ENCODE assay signal across 11 cellular contexts in genomic region chr17:74478369-74479100, GRCh38. TPM values are rescaled to one million over a fixed set of nuclear protein-coding genes. Genes with fewer than 3 reads are reported as not detected.
DNase-seq lines count a peak whose midpoint lies in the region; ATAC-seq lines count a peak whose summit lies in the region.
"Had no signal": no experiment of that assay in that cellular context is flagged by ENCODE, and none has a peak within 500 bp of the region (broad histone marks: within the 10 kb centered on the region; RNA-seq: fewer than 3 reads in every experiment).

No MANE protein-coding gene starts in this region.

- peak; percentile 65 to 71 for ATAC-seq in activated T-cell treated with anti-CD3 and anti-CD28 coated beads, Interleukin-2, amount 50 U/mL, for 4 hours
- ATAC-seq in naive B cell (ENCODE audit: low read depth in 2 of 2) (peak; percentile 71 to 76), HG02970 (IDR thresholded peaks at IDR 0.05; ENCODE audit: low FRiP score, unreplicated experiment) (no peak), HG03342 (IDR thresholded peaks at IDR 0.05; ENCODE audit: unreplicated experiment) (no peak)
- ATAC-seq: GM23338 had no signal

- H3K4me3 Mint-ChIP-seq in activated T-cell treated with anti-CD3 and anti-CD28 coated beads, Interleukin-2, amount 50 U/mL, for 4 hours, result no peak overlapping the region
- peak overlapping the region in 1 of 8 donors; percentile 63 for H3K4me3 Mint-ChIP-seq in naive B cell
- H3K4me3 Mint-ChIP-seq: GM23338 had no signal

- peaks cover 43% of the 10 kb centered on the region for H3K36me3 ChIP-seq in KOPT-K1 (ENCODE audit: insufficient read depth, low read length)
- H3K36me3 ChIP-seq: MG63 had no signal

- peaks cover 54% of the 10 kb centered on the region for H3K4me1 Mint-ChIP-seq in activated T-cell treated with anti-CD3 and anti-CD28 coated beads, Interleukin-2, amount 50 U/mL, for 4 hours (ENCODE audit: low read depth)
- peaks cover 16 to 26% (median 22%) of the 10 kb centered on the region in 3 donors for H3K4me1 Mint-ChIP-seq in naive B cell

- peaks cover 24% of the 10 kb centered on the region for H3K9me3 ChIP-seq in KOPT-K1 (ENCODE audit: insufficient read depth, low read length, poor library complexity, severe bottlenecking)
- H3K9me3 ChIP-seq: MG63 had no signal

- DNase-seq in Daoy (ENCODE audit: low read depth) (peak; percentile 43), naive B cell (peak; percentile 25), NCI-H524 (lab: John Stamatoyannopoulos, UW) (no peak), NCI-H82 (lab: John Stamatoyannopoulos, UW) (no peak)
- no peak for DNase-seq in activated T-cell treated with anti-CD3 and anti-CD28 coated beads, Interleukin-2, amount 50 U/mL, for 4 hours
- DNase-seq: MG63 had no signal

- peaks cover 10% of the 10 kb centered on the region for H3K9me3 Mint-ChIP-seq in activated T-cell treated with anti-CD3 and anti-CD28 coated beads, Interleukin-2, amount 50 U/mL, for 4 hours
- H3K9me3 Mint-ChIP-seq in naive B cell, result peaks cover 4 to 20% (median 16%) of the 10 kb centered on the region in 7 donors

- H3K36me3 Mint-ChIP-seq in activated T-cell treated with anti-CD3 and anti-CD28 coated beads, Interleukin-2, amount 50 U/mL, for 4 hours (ENCODE audit: insufficient read depth), result peaks cover 23% of the 10 kb centered on the region
- peaks cover 5 to 21% of the 10 kb centered on the region in 2 donors for H3K36me3 Mint-ChIP-seq in naive B cell

- H3K27ac Mint-ChIP-seq in naive B cell, result peak overlapping the region in 4 of 6 donors; percentile 7 to 76 (median 30)
- H3K27ac Mint-ChIP-seq: GM23338 had no signal

- no peaks in the 10 kb centered on the region for H3K27me3 Mint-ChIP-seq in activated T-cell treated with anti-CD3 and anti-CD28 coated beads, Interleukin-2, amount 50 U/mL, for 4 hours (ENCODE audit: low read depth)
- H3K27me3 Mint-ChIP-seq in naive B cell, result no peaks in the 10 kb centered on the region

- peak overlapping the region; percentile 75 for H3K27ac ChIP-seq in KOPT-K1 (ENCODE audit: low read depth, low read length, poor library complexity, severe bottlenecking)

RNA-seq across cellular contexts. Expression of gene CD300A, which starts 12.1 kb away (rescaled TPM):
- total RNA-seq in Daoy (2014; rRNA removed; shearing (Covaris generic)), result not detected in 2 replicates
- 1 to 10 TPM; 1.3 to 2.6 (median 2.1) TPM for total RNA-seq in activated T-cell treated with anti-CD3 and anti-CD28 coated beads, Interleukin-2, amount 50 U/mL, for 4 hours
- 1 to 10 TPM in 5 of 6 donors, not detected in 1; 1.2 to 2.3 (median 1.6) TPM for polyA plus RNA-seq in naive B cell (ENCODE audit: low read depth in 6 of 6)

RNA-seq across cellular contexts. Expression of gene GPRC5C, which starts 46.6 kb away (rescaled TPM):
- 39.3 and 53.5 TPM in 2 replicates for total RNA-seq in Daoy (2014; rRNA removed; shearing (Covaris generic))
- total RNA-seq in activated T-cell treated with anti-CD3 and anti-CD28 coated beads, Interleukin-2, amount 50 U/mL, for 4 hours, result under 1 TPM; 0.49 to 0.76 (median 0.63) TPM
- under 1 TPM in 2 of 6 donors, not detected in 4; 0.20 to 0.48 TPM for polyA plus RNA-seq in naive B cell (ENCODE audit: low read depth in 6 of 6)

RNA-seq across cellular contexts. Expression of gene CD300LB, which starts 52.7 kb away (rescaled TPM):
- total RNA-seq in Daoy (2014; rRNA removed; shearing (Covaris generic)), result not detected in 2 replicates
- total RNA-seq in activated T-cell treated with anti-CD3 and anti-CD28 coated beads, Interleukin-2, amount 50 U/mL, for 4 hours, result not detected
- under 1 TPM in 3 of 6 donors, not detected in 3; 0.14 to 0.60 (median 0.24) TPM for polyA plus RNA-seq in naive B cell (ENCODE audit: low read depth in 6 of 6)
- total RNA-seq: frontal cortex, GM23338 had no signal
- polyA plus RNA-seq: GM23338 had no signal

Comparison
In these comparisons a context has a peak if more than half of its experiments do, and no peak if none do; other contexts are left out.
1. DNase-seq: peak in Daoy (single experiment) and naive B cell (single experiment); none in activated T-cell treated with anti-CD3 and anti-CD28 coated beads, Interleukin-2, amount 50 U/mL, for 4 hours (single experiment), NCI-H524 (0 of 2) and NCI-H82 (single experiment).
2. ATAC-seq: peak in activated T-cell treated with anti-CD3 and anti-CD28 coated beads, Interleukin-2, amount 50 U/mL, for 4 hours (2 of 2) and naive B cell (2 of 2); none in HG02970 (single experiment) and HG03342 (single experiment).
3. RNA of gene GPRC5C, which starts 46.6 kb away (total RNA-seq): 39.3 to 53.5 TPM in Daoy; 0.49 to 0.76 TPM in activated T-cell treated with anti-CD3 and anti-CD28 coated beads, Interleukin-2, amount 50 U/mL, for 4 hours; every median in the first group is over 10 times any median in the second.